Comparison of ENCODE assay signal across 25 cellular contexts in the genomic region with DNA sequence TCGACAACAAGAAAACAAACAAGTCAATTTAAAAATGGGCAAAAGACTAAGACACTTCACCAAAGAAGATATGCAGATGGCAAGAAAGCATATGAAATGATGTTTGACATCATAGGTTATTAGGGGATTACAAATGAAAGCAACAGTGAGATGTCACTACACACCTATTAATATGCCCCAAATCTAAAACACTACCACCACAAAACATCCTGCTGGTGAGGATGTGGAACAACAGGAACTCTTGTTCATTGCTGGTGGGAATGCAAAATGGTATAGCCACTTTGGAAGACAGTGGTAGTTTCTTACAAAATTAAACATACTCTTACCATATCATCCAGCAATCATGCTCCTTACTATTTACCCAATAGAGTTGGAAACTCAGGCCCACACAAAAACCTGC. TPM values are rescaled to one million over a fixed set of nuclear protein-coding genes. Genes with fewer than 3 reads are reported as not detected.
DNase-seq lines count a peak whose midpoint lies in the region; ATAC-seq and TF ChIP-seq lines count a peak whose summit lies in the region.
"Had no signal": no experiment of that assay in that cellular context is flagged by ENCODE, and none has a peak within 500 bp of the region (broad histone marks: within the 10 kb centered on the region; RNA-seq: fewer than 3 reads in every experiment).

No MANE protein-coding gene starts in this region.

- no peak overlapping the region for H3K27ac Mint-ChIP-seq in H9
- no peak overlapping the region for H3K27ac Mint-ChIP-seq in osteocyte (ENCODE audit: unreplicated experiment)
- H3K27ac Mint-ChIP-seq: activated naive CD8-positive, alpha-beta T cell treated with anti-CD3 and anti-CD28 coated beads for 36 hours; dendritic cell treated with granulocyte-macrophage colony-stimulating factor and Interleukin-4, amounts not matched to agents 40 ng/mL and 50 ng/mL, for 4 days; memory B cell; natural killer cell treated with Interleukin-12 subunit alpha and Interleukin-12 subunit beta and Interleukin-15 and Interleukin-18, amount 100 ng/mL, for 72 hours; stimulated activated naive CD8-positive, alpha-beta T cell treated with anti-CD3 and anti-CD28 coated beads, Interleukin-15, amount 100 ng/mL, for 72 hours; T-helper 2 cell treated with Interferon-gamma antibody and Interleukin-4, amounts not matched to agents 5 μg/mL and 100 μg/mL, for 36 hours had no signal

- H3K23ac ChIP-seq in H9 (ENCODE audit: insufficient read length, low read depth, low read length) (no peak overlapping the region), mesendoderm (ENCODE audit: low read length) (no peak overlapping the region), mesenchymal stem cell (ENCODE audit: low read length in 2 of 2) (no peak overlapping the region)

- H3K27ac ChIP-seq in H9 (ENCODE audit: insufficient read length, low read depth, low read length) (no peak overlapping the region), mesendoderm (ENCODE audit: low read depth, low read length) (no peak overlapping the region), mesenchymal stem cell (ENCODE audit: low read length, poor library complexity, severe bottlenecking) (no peak overlapping the region)
- H3K27ac ChIP-seq: epithelial cell of prostate, gastrocnemius medialis, prostate gland had no signal

- in situ Hi-C loops in astrocyte of the cerebellum (cut with HindIII; ENCODE audit: low sequenced_read_pairs), result no loop called here

- no peak overlapping the region for H2BK20ac ChIP-seq in H9 (ENCODE audit: low read depth, low read length, poor library complexity, severe bottlenecking)

- no peak overlapping the region for H3K9ac ChIP-seq in H9 (ENCODE audit: extremely low read depth, insufficient read length, low read length)
- no peak overlapping the region for H3K9ac ChIP-seq in mesendoderm (ENCODE audit: low read length)
- H3K9ac ChIP-seq in mesenchymal stem cell (ENCODE audit: low read length), result no peak overlapping the region

- no peak overlapping the region for H4K8ac ChIP-seq in H9 (replicated peaks; ENCODE audit: insufficient read length, low read depth, low read length)
- H4K8ac ChIP-seq in mesendoderm (ENCODE audit: low read depth, low read length), result no peak overlapping the region
- H4K8ac ChIP-seq in mesenchymal stem cell (ENCODE audit: low read length), result no peak overlapping the region

- H3K4ac ChIP-seq in H9 (ENCODE audit: low read depth, low read length), result no peak overlapping the region
- H3K4ac ChIP-seq in mesendoderm (ENCODE audit: low read depth, low read length), result no peak overlapping the region
- no peak overlapping the region for H3K4ac ChIP-seq in mesenchymal stem cell (ENCODE audit: low read depth in 1 of 2, low read length in 2 of 2)

- H3K4me3 Mint-ChIP-seq in H9 (no peak overlapping the region), osteocyte (ENCODE audit: unreplicated experiment) (no peak overlapping the region)
- H3K4me3 Mint-ChIP-seq: activated naive CD8-positive, alpha-beta T cell treated with anti-CD3 and anti-CD28 coated beads for 36 hours; dendritic cell treated with granulocyte-macrophage colony-stimulating factor and Interleukin-4, amounts not matched to agents 40 ng/mL and 50 ng/mL, for 4 days; memory B cell; natural killer cell treated with Interleukin-12 subunit alpha and Interleukin-12 subunit beta and Interleukin-15 and Interleukin-18, amount 100 ng/mL, for 72 hours; stimulated activated naive CD8-positive, alpha-beta T cell treated with anti-CD3 and anti-CD28 coated beads, Interleukin-15, amount 100 ng/mL, for 72 hours; T-helper 2 cell treated with Interferon-gamma antibody and Interleukin-4, amounts not matched to agents 5 μg/mL and 100 μg/mL, for 36 hours had no signal

- H2BK15ac ChIP-seq in H9 (ENCODE audit: low read depth, low read length) (no peak overlapping the region), mesendoderm (replicated peaks; ENCODE audit: low read depth) (no peak overlapping the region), mesenchymal stem cell (ENCODE audit: low read depth, poor library complexity, severe bottlenecking) (no peak overlapping the region)

- H3K18ac ChIP-seq in H9 (ENCODE audit: insufficient read length, low read depth, low read length), result no peak overlapping the region
- no peak overlapping the region for H3K18ac ChIP-seq in mesendoderm (ENCODE audit: low read length)
- H3K18ac ChIP-seq in mesenchymal stem cell (ENCODE audit: low read depth in 1 of 2, low read length in 2 of 2), result no peak overlapping the region

- H3K27me3 Mint-ChIP-seq in H9 (ENCODE audit: low read depth), result no peaks in the 10 kb centered on the region
- peaks cover 56% of the 10 kb centered on the region for H3K27me3 Mint-ChIP-seq in osteocyte (ENCODE audit: unreplicated experiment)
- H3K27me3 Mint-ChIP-seq: dendritic cell treated with granulocyte-macrophage colony-stimulating factor and Interleukin-4, amounts not matched to agents 40 ng/mL and 50 ng/mL, for 4 days; stimulated activated naive CD8-positive, alpha-beta T cell treated with anti-CD3 and anti-CD28 coated beads, Interleukin-15, amount 100 ng/mL, for 72 hours had no signal

- H2BK12ac ChIP-seq in H9 (ENCODE audit: insufficient read length, low read depth, low read length) (no peak overlapping the region), mesenchymal stem cell (ENCODE audit: low read length in 2 of 2) (no peak overlapping the region)

- H3K14ac ChIP-seq in H9 (ENCODE audit: insufficient read depth, low read length) (no peak overlapping the region), mesenchymal stem cell (ENCODE audit: low read length in 2 of 2) (no peak overlapping the region)

- H3K4me1 Mint-ChIP-seq in H9, result no peaks in the 10 kb centered on the region
- no peaks in the 10 kb centered on the region for H3K4me1 Mint-ChIP-seq in osteocyte (ENCODE audit: unreplicated experiment)
- H3K4me1 Mint-ChIP-seq: activated naive CD8-positive, alpha-beta T cell treated with anti-CD3 and anti-CD28 coated beads for 36 hours; memory B cell; stimulated activated naive CD8-positive, alpha-beta T cell treated with anti-CD3 and anti-CD28 coated beads, Interleukin-15, amount 100 ng/mL, for 72 hours had no signal

- H3K79me1 ChIP-seq in H9 (ENCODE audit: insufficient read depth, low read depth, low read length, poor library complexity, severe bottlenecking) (no peaks in the 10 kb centered on the region), mesendoderm (ENCODE audit: low read length) (no peaks in the 10 kb centered on the region), mesenchymal stem cell (replicated peaks; ENCODE audit: low read length, poor library complexity, severe bottlenecking) (no peaks in the 10 kb centered on the region)

- H4K91ac ChIP-seq in H9 (ENCODE audit: insufficient read length, low read depth, low read length) (no peak overlapping the region), mesenchymal stem cell (ENCODE audit: low read length) (no peak overlapping the region)

- no peaks in the 10 kb centered on the region for H3K36me3 ChIP-seq in mesendoderm (ENCODE audit: control insufficient read depth, insufficient read depth, low read length)
- no peaks in the 10 kb centered on the region for H3K36me3 ChIP-seq in mesenchymal stem cell (ENCODE audit: control insufficient read depth in 1 of 2, insufficient read depth in 2 of 2, low read depth in 1 of 2, low read length in 2 of 2)
- H3K36me3 ChIP-seq: gastrocnemius medialis, prostate gland had no signal

- H2BK120ac ChIP-seq in H9 (ENCODE audit: low read depth, low read length, poor library complexity, severe bottlenecking) (no peak overlapping the region), mesendoderm (ENCODE audit: low read depth, low read length) (no peak overlapping the region), mesenchymal stem cell (ENCODE audit: low read depth, low read length) (no peak overlapping the region)

- DNase-seq in GM12864 (ENCODE audit: low read depth) (no peak), H9 (no peak), astrocyte of the cerebellum (ENCODE audit: low read depth) (no peak), mesendoderm (peak; percentile 7), NCI-H1930 (lab: John Stamatoyannopoulos, UW) (no peak), mesenchymal stem cell (no peak), osteocyte (ENCODE audit: extremely low spot score, unreplicated experiment) (no peak)
- DNase-seq: activated naive CD8-positive, alpha-beta T cell treated with anti-CD3 and anti-CD28 coated beads for 36 hours; COR-L47; gastrocnemius medialis; kidney glomerular epithelial cell; NCI-H1436; NCI-H748 treated with DMSO at 0.1 percent for 48 hours; small intestine; stimulated activated CD4-positive, alpha-beta T cell treated with anti-CD3 and anti-CD28 coated beads, Interleukin-4, amount 100 ng/mL, for 1 hour; stimulated activated naive CD8-positive, alpha-beta T cell treated with anti-CD3 and anti-CD28 coated beads, Interleukin-15, amount 100 ng/mL, for 72 hours; trophoblast cell had no signal

- H3K36me3 Mint-ChIP-seq in H9 (ENCODE audit: insufficient read depth in 1 of 3, low read depth in 3 of 3), result peaks cover 0 to 1% (median 0%) of the 10 kb centered on the region in 3 experiments; a peak in 1 of 7 replicates
- no peaks in the 10 kb centered on the region for H3K36me3 Mint-ChIP-seq in osteocyte (ENCODE audit: unreplicated experiment)
- H3K36me3 Mint-ChIP-seq: activated naive CD8-positive, alpha-beta T cell treated with anti-CD3 and anti-CD28 coated beads for 36 hours; memory B cell; natural killer cell treated with Interleukin-12 subunit alpha and Interleukin-12 subunit beta and Interleukin-15 and Interleukin-18, amount 100 ng/mL, for 72 hours had no signal

- H2AFZ ChIP-seq in H9 (ENCODE audit: low read length) (no peak overlapping the region), mesenchymal stem cell (ENCODE audit: low read depth, low read length) (no peak overlapping the region)

- no peaks in the 10 kb centered on the region for H3K23me2 ChIP-seq in H9 (ENCODE audit: insufficient read length, low read depth, low read length, poor library complexity, severe bottlenecking)

- H4K20me1 ChIP-seq in H9 (ENCODE audit: control insufficient read depth, insufficient read depth, insufficient read length), result no peaks in the 10 kb centered on the region

- H3K56ac ChIP-seq in H9 (ENCODE audit: insufficient read length, low read depth, low read length) (no peak overlapping the region), mesendoderm (ENCODE audit: low read length) (no peak overlapping the region)

- ATAC-seq in GM19395 (IDR thresholded peaks at IDR 0.05; ENCODE audit: unreplicated experiment), result no peak
- ATAC-seq: activated CD4-positive, CD25-positive, alpha-beta regulatory T cell treated with anti-CD3 and anti-CD28 coated beads, Interleukin-2, amount 50 U/mL, for 24 hours; gastrocnemius medialis; natural killer cell treated with Interleukin-12 subunit alpha and Interleukin-12 subunit beta and Interleukin-15 and Interleukin-18, amount 100 ng/mL, for 72 hours; stimulated activated naive CD8-positive, alpha-beta T cell treated with anti-CD3 and anti-CD28 coated beads, Interleukin-15, amount 100 ng/mL, for 72 hours had no signal

- H3K27me3 ChIP-seq in H9 (ENCODE audit: insufficient read depth, low read length), result no peaks in the 10 kb centered on the region
- H3K27me3 ChIP-seq in mesendoderm (ENCODE audit: insufficient read depth, low read length, poor library complexity), result no peaks in the 10 kb centered on the region
- no peaks in the 10 kb centered on the region for H3K27me3 ChIP-seq in mesenchymal stem cell (ENCODE audit: control insufficient read depth in 1 of 2, insufficient read depth in 1 of 2, low read length in 2 of 2)
- H3K27me3 ChIP-seq: gastrocnemius medialis had no signal

- H2AK5ac ChIP-seq in H9 (ENCODE audit: insufficient read length, low read length) (no peak overlapping the region), mesendoderm (ENCODE audit: low read length) (no peak overlapping the region), mesenchymal stem cell (ENCODE audit: low read length, severe bottlenecking) (no peak overlapping the region)

- H2BK5ac ChIP-seq in H9 (ENCODE audit: insufficient read length, low read length) (no peak overlapping the region), mesendoderm (ENCODE audit: low read length) (no peak overlapping the region), mesenchymal stem cell (ENCODE audit: low read depth, low read length, poor library complexity, severe bottlenecking) (no peak overlapping the region)

- no CpG with 5 or more reads among the region's 1 CpG for WGBS in H9 (ENCODE audit: extremely low coverage, insufficient read length, low lambda C conversion rate)
- no CpG with 5 or more reads among the region's 1 CpG for WGBS in mesendoderm (ENCODE audit: extremely low coverage, insufficient coverage, low lambda C conversion rate)
- no CpG with 5 or more reads among the region's 1 CpG for WGBS in mesenchymal stem cell

- H3K4me2 ChIP-seq in H9 (ENCODE audit: insufficient read depth, insufficient read length, low read length) (no peak overlapping the region), mesendoderm (ENCODE audit: low read length) (no peak overlapping the region), mesenchymal stem cell (ENCODE audit: low read length, poor library complexity, severe bottlenecking) (no peak overlapping the region)

- no peaks in the 10 kb centered on the region for H3K79me2 ChIP-seq in H9 (ENCODE audit: insufficient read depth, low read length)
- no peaks in the 10 kb centered on the region for H3K79me2 ChIP-seq in mesendoderm (ENCODE audit: control insufficient read depth, insufficient read depth, low read length)

- no peaks in the 10 kb centered on the region for H3K9me3 ChIP-seq in H9 (ENCODE audit: control insufficient read depth, low read depth, low read length)
- H3K9me3 ChIP-seq in mesenchymal stem cell (ENCODE audit: control insufficient read depth, low read length), result no peaks in the 10 kb centered on the region
- H3K9me3 ChIP-seq: gastrocnemius medialis, prostate gland had no signal

- no peak overlapping the region for H3T11ph ChIP-seq in H9 (ENCODE audit: low read length)

- H3K9me3 Mint-ChIP-seq in H9 (no peaks in the 10 kb centered on the region), osteocyte (ENCODE audit: unreplicated experiment) (no peaks in the 10 kb centered on the region)
- H3K9me3 Mint-ChIP-seq: activated naive CD8-positive, alpha-beta T cell treated with anti-CD3 and anti-CD28 coated beads for 36 hours; dendritic cell treated with granulocyte-macrophage colony-stimulating factor and Interleukin-4, amounts not matched to agents 40 ng/mL and 50 ng/mL, for 4 days; memory B cell; natural killer cell treated with Interleukin-12 subunit alpha and Interleukin-12 subunit beta and Interleukin-15 and Interleukin-18, amount 100 ng/mL, for 72 hours; stimulated activated naive CD8-positive, alpha-beta T cell treated with anti-CD3 and anti-CD28 coated beads, Interleukin-15, amount 100 ng/mL, for 72 hours; T-helper 2 cell treated with Interferon-gamma antibody and Interleukin-4, amounts not matched to agents 5 μg/mL and 100 μg/mL, for 36 hours had no signal

- peak; percentile 13 for TF ChIP-seq CTCF in GM12864 (IDR thresholded peaks at IDR 0.05; ENCODE audit: low read depth, low read length, missing control alignments)
- peak; percentile 49 for TF ChIP-seq CTCF in H9 (conservative IDR thresholded peaks at IDR 0.05)
- TF ChIP-seq CTCF in astrocyte of the cerebellum (IDR thresholded peaks at IDR 0.05; ENCODE audit: low read depth, low read length, missing control alignments), result peak; percentile 20
- no peak for TF ChIP-seq CTCF in osteocyte (IDR thresholded peaks at IDR 0.05)

- H4K5ac ChIP-seq in H9 (ENCODE audit: insufficient read length, low read depth, low read length) (no peak overlapping the region), mesendoderm (ENCODE audit: low read length) (no peak overlapping the region)

- H3K4me1 ChIP-seq in H9 (ENCODE audit: insufficient read depth, low read length) (no peaks in the 10 kb centered on the region), mesendoderm (ENCODE audit: control insufficient read depth, low read depth, low read length) (no peaks in the 10 kb centered on the region), mesenchymal stem cell (ENCODE audit: control insufficient read depth, insufficient read depth, low read depth, low read length) (no peaks in the 10 kb centered on the region)
- H3K4me1 ChIP-seq: gastrocnemius medialis, prostate gland had no signal

- no peak overlapping the region for H3K4me3 ChIP-seq in GM12864 (ENCODE audit: low read depth, low read length)
- H3K4me3 ChIP-seq in astrocyte of the cerebellum (ENCODE audit: low read depth, low read length), result no peak overlapping the region
- no peak overlapping the region for H3K4me3 ChIP-seq in mesendoderm (ENCODE audit: low read length)
- H3K4me3 ChIP-seq in mesenchymal stem cell (ENCODE audit: insufficient read depth in 1 of 2, low read depth in 1 of 2, low read length in 2 of 2), result no peak overlapping the region
- H3K4me3 ChIP-seq: gastrocnemius medialis, prostate gland had no signal

RNA-seq across cellular contexts. Expression of gene PRRG4, which starts 29.0 kb away (rescaled TPM):
- total RNA-seq in H9 (2021) (1.2 TPM in 2 replicates), osteocyte (not detected in 2 replicates)
- 0.35 TPM for polyA plus RNA-seq in mesendoderm (2013, experiment 1 of 2)
- 0.42 TPM for polyA plus RNA-seq in mesendoderm (2013, experiment 2 of 2)
- 0.37 TPM for polyA plus RNA-seq in mesenchymal stem cell (2013, experiment 1 of 2)
- polyA plus RNA-seq in mesenchymal stem cell (2013, experiment 2 of 2), result 0.48 TPM

RNA-seq across cellular contexts. Expression of gene QSER1, which starts 33.9 kb away (rescaled TPM):
- 128 and 139 TPM in 2 replicates for total RNA-seq in H9 (2021)
- 36.1 TPM for polyA plus RNA-seq in mesendoderm (2013, experiment 1 of 2)
- polyA plus RNA-seq in mesendoderm (2013, experiment 2 of 2), result 36.3 TPM
- polyA plus RNA-seq in mesenchymal stem cell (2013, experiment 1 of 2), result 12.6 TPM
- polyA plus RNA-seq in mesenchymal stem cell (2013, experiment 2 of 2), result 12.4 TPM
- total RNA-seq in osteocyte, result 29.2 and 32.4 TPM in 2 replicates
